17 cellular contexts compared by ENCODE assay signal in genomic region chr11:47340980-47341775, GRCh38. TPM values are rescaled to one million over a fixed set of nuclear protein-coding genes. Genes with fewer than 3 reads are reported as not detected.
"Had no signal": no experiment of that assay in that cellular context is flagged by ENCODE, and none has a peak within 500 bp of the region (broad histone marks: within the 10 kb centered on the region; RNA-seq: fewer than 3 reads in every experiment).

No MANE protein-coding gene starts in this region.

- H3K4me3 ChIP-seq: coronary artery, mucosa of descending colon, prostate gland, suprapubic skin, upper lobe of left lung had no signal

- H3K27me3 ChIP-seq: suprapubic skin, upper lobe of left lung had no signal

- H3K4me1 Mint-ChIP-seq: activated CD4-positive, alpha-beta T cell treated with anti-CD3 and anti-CD28 coated beads, Interleukin-2, amount 10 ng/mL, durations not matched to agents 7 days and 5 days; activated naive CD4-positive, alpha-beta T cell treated with anti-CD3 and anti-CD28 coated beads, Interleukin-2, amount 10 ng/mL, durations not matched to agents 7 days and 5 days had no signal

- H3K36me3 Mint-ChIP-seq: activated naive CD4-positive, alpha-beta T cell treated with anti-CD3 and anti-CD28 coated beads, Interleukin-2, amount 10 ng/mL, durations not matched to agents 7 days and 5 days; naive thymus-derived CD8-positive, alpha-beta T cell had no signal

- ATAC-seq: mucosa of descending colon; naive thymus-derived CD8-positive, alpha-beta T cell; stimulated activated naive CD8-positive, alpha-beta T cell treated with anti-CD3 and anti-CD28 coated beads, Interleukin-15, Interleukin-2, amounts not matched to agents 100 U/mL and 50 U/mL, for 24 hours had no signal

- H3K4me1 ChIP-seq: prostate gland, suprapubic skin, upper lobe of left lung had no signal

- H3K27ac Mint-ChIP-seq: activated CD4-positive, alpha-beta T cell treated with anti-CD3 and anti-CD28 coated beads, Interleukin-2, amount 10 ng/mL, durations not matched to agents 7 days and 5 days; activated naive CD4-positive, alpha-beta T cell treated with anti-CD3 and anti-CD28 coated beads, Interleukin-2, amount 10 ng/mL, durations not matched to agents 7 days and 5 days; activated T-helper 2 cell treated with anti-CD3 and anti-CD28 coated beads, Interferon-gamma antibody, Interleukin-2, Interleukin-4, amounts not matched to agents 10 μg/mL and 5 μg/mL and 100 μg/mL, durations not matched to agents 14 hours and 24 hours and 36 hours had no signal

- H3K4me3 Mint-ChIP-seq: activated CD4-positive, alpha-beta T cell treated with anti-CD3 and anti-CD28 coated beads, Interleukin-2, amount 10 ng/mL, durations not matched to agents 7 days and 5 days; activated naive CD4-positive, alpha-beta T cell treated with anti-CD3 and anti-CD28 coated beads, Interleukin-2, amount 10 ng/mL, durations not matched to agents 7 days and 5 days; naive thymus-derived CD8-positive, alpha-beta T cell had no signal

- H3K36me3 ChIP-seq: prostate gland, suprapubic skin, upper lobe of left lung had no signal

- H3K9me3 ChIP-seq: mucosa of descending colon, prostate gland, suprapubic skin, upper lobe of left lung had no signal

- DNase-seq: activated CD4-positive, alpha-beta T cell treated with anti-CD3 and anti-CD28 coated beads, Interleukin-2, amount 10 ng/mL, durations not matched to agents 7 days and 5 days; activated naive CD4-positive, alpha-beta T cell treated with anti-CD3 and anti-CD28 coated beads, Interleukin-2, amount 10 ng/mL, durations not matched to agents 7 days and 5 days; activated T-cell treated with anti-CD3 and anti-CD28 coated beads for 4 hours; central memory CD4-positive, alpha-beta T cell; effector CD8-positive, alpha-beta T cell; occipital lobe; stimulated activated CD4-positive, alpha-beta T cell treated with anti-CD3 and anti-CD28 coated beads, Interleukin-2, amount 100 ng/mL, for 48 hours; stimulated activated naive CD8-positive, alpha-beta T cell treated with anti-CD3 and anti-CD28 coated beads, Interleukin-15, Interleukin-2, amounts not matched to agents 100 U/mL and 50 U/mL, for 24 hours; T-helper 1 cell; upper lobe of left lung had no signal

- H3K9me3 Mint-ChIP-seq: activated CD4-positive, alpha-beta T cell treated with anti-CD3 and anti-CD28 coated beads, Interleukin-2, amount 10 ng/mL, durations not matched to agents 7 days and 5 days; activated naive CD4-positive, alpha-beta T cell treated with anti-CD3 and anti-CD28 coated beads, Interleukin-2, amount 10 ng/mL, durations not matched to agents 7 days and 5 days; activated T-helper 2 cell treated with anti-CD3 and anti-CD28 coated beads, Interferon-gamma antibody, Interleukin-2, Interleukin-4, amounts not matched to agents 10 μg/mL and 5 μg/mL and 100 μg/mL, durations not matched to agents 14 hours and 24 hours and 36 hours; naive thymus-derived CD8-positive, alpha-beta T cell had no signal

- H3K27ac ChIP-seq: coronary artery, prostate gland, suprapubic skin, upper lobe of left lung had no signal

- H3K27me3 Mint-ChIP-seq: activated CD4-positive, alpha-beta T cell treated with anti-CD3 and anti-CD28 coated beads, Interleukin-2, amount 10 ng/mL, durations not matched to agents 7 days and 5 days; naive thymus-derived CD8-positive, alpha-beta T cell had no signal

RNA-seq across cellular contexts. Expression of gene MYBPC3, which starts 11.3 kb away (rescaled TPM):
- total RNA-seq: activated CD4-positive, alpha-beta T cell treated with anti-CD3 and anti-CD28 coated beads, Interleukin-2, amount 10 ng/mL, durations not matched to agents 7 days and 5 days; activated CD8-positive, alpha-beta memory T cell treated with anti-CD3 and anti-CD28 coated beads for 36 hours; activated T-helper 2 cell treated with anti-CD3 and anti-CD28 coated beads, Interferon-gamma antibody, Interleukin-2, Interleukin-4, amounts not matched to agents 10 μg/mL and 5 μg/mL and 100 μg/mL, durations not matched to agents 14 hours and 24 hours and 36 hours; occipital lobe had no signal
- polyA plus RNA-seq: naive thymus-derived CD8-positive, alpha-beta T cell had no signal

RNA-seq across cellular contexts. Expression of gene SPI1, which starts 37.2 kb away (rescaled TPM):
- total RNA-seq: activated CD4-positive, alpha-beta T cell treated with anti-CD3 and anti-CD28 coated beads, Interleukin-2, amount 10 ng/mL, durations not matched to agents 7 days and 5 days; activated CD8-positive, alpha-beta memory T cell treated with anti-CD3 and anti-CD28 coated beads for 36 hours had no signal
- polyA plus RNA-seq: naive thymus-derived CD8-positive, alpha-beta T cell had no signal
